Comparison of ENCODE assay signal across 26 cellular contexts in genomic region chr2:121862286-121862685, GRCh38.
"Had no signal": no experiment of that assay in that cellular context is flagged by ENCODE, and none has a peak within 500 bp of the region (broad histone marks: within the 10 kb centered on the region; RNA-seq: fewer than 3 reads in every experiment).

No MANE protein-coding gene starts in this region.

- DNase-seq: colonic mucosa; cortex of kidney; dermis blood vessel endothelial cell; dorsolateral prefrontal cortex; effector CD4-positive, alpha-beta T cell; effector CD8-positive, alpha-beta T cell; effector memory CD4-positive, alpha-beta T cell; effector memory CD8-positive, alpha-beta T cell; endodermal cell; erythroblast; esophagus squamous epithelium; foreskin fibroblast; foreskin keratinocyte; foreskin melanocyte; gastrocnemius medialis; glutamatergic neuron; head of caudate nucleus; heart left ventricle; heart right ventricle had no signal

- H3K4me3 Mint-ChIP-seq: dendritic cell treated with granulocyte-macrophage colony-stimulating factor and Interleukin-4, amounts not matched to agents 40 ng/mL and 50 ng/mL, for 4 days; effector memory CD8-positive, alpha-beta T cell; endodermal cell had no signal

- H3K9me3 Mint-ChIP-seq: dendritic cell treated with granulocyte-macrophage colony-stimulating factor and Interleukin-4, amounts not matched to agents 40 ng/mL and 50 ng/mL, for 4 days had no signal

- ATAC-seq: effector memory CD8-positive, alpha-beta T cell; esophagus mucosa; foreskin keratinocyte; gastrocnemius medialis; gastroesophageal sphincter; heart left ventricle; heart right ventricle had no signal

- H3K27me3 Mint-ChIP-seq: dendritic cell treated with granulocyte-macrophage colony-stimulating factor and Interleukin-4, amounts not matched to agents 40 ng/mL and 50 ng/mL, for 4 days had no signal

- FAIRE-seq: colon, endometrium, endothelial cell of umbilical vein, frontal cortex had no signal

- H3K27ac Mint-ChIP-seq: dendritic cell treated with granulocyte-macrophage colony-stimulating factor and Interleukin-4, amounts not matched to agents 40 ng/mL and 50 ng/mL, for 4 days; effector memory CD8-positive, alpha-beta T cell; endodermal cell had no signal
